ENCODE assay signal across 16 cellular contexts in genomic region chr19:51621178-51621577, GRCh38. TPM values are rescaled to one million over a fixed set of nuclear protein-coding genes. Genes with fewer than 3 reads are reported as not detected.
A peak's percentile ranks its signal among the peaks of the same experiment; 100 is the strongest.
DNase-seq lines count a peak whose midpoint lies in the region; ATAC-seq and FAIRE-seq lines count a peak whose summit lies in the region.
"Had no signal": no experiment of that assay in that cellular context is flagged by ENCODE, and none has a peak within 500 bp of the region (broad histone marks: within the 10 kb centered on the region; RNA-seq: fewer than 3 reads in every experiment).

No MANE protein-coding gene starts in this region.

- ATAC-seq in HG03159 (IDR thresholded peaks at IDR 0.05; ENCODE audit: unreplicated experiment) = peak; percentile 61
- peak; percentile 99 for ATAC-seq in stimulated activated memory B cell treated with anti-CD40 and anti-IgM and Interleukin-4, amounts not matched to agents 10 μg/mL and 1 μg/mL and 100 μg/mL, for 72 hours
- ATAC-seq in activated T-helper 17 cell treated with anti-CD3 and anti-CD28 coated beads, Interleukin-2, amount 50 U/mL, for 72 hours (replicated peaks) = no peak
- ATAC-seq in HG02623 (IDR thresholded peaks at IDR 0.05; ENCODE audit: unreplicated experiment) = no peak

- FAIRE-seq in GM18507 (lab: Jason Lieb, UNC) = peak; percentile 94
- FAIRE-seq: small intestine had no signal

- intact Hi-C loops in activated T-helper 1 cell treated with anti-CD3 and anti-CD28 coated beads, Interleukin-12 subunit alpha, Interleukin-12 subunit beta, Interleukin-2, Interleukin-4 antibody, amounts not matched to agents 30 ng/mL and 10 ng/mL and 1 ng/mL, durations not matched to agents 14 hours and 24 hours and 36 hours (cut with micrococcal nuclease) = no loop called here

- no peaks in the 10 kb centered on the region for H3K9me3 Mint-ChIP-seq in stimulated activated memory B cell treated with anti-CD40 and anti-IgM and Interleukin-4, amounts not matched to agents 10 μg/mL and 1 μg/mL and 100 μg/mL, for 72 hours
- no peaks in the 10 kb centered on the region for H3K9me3 Mint-ChIP-seq in activated T-helper 17 cell treated with anti-CD3 and anti-CD28 coated beads, Interleukin-2, amount 50 U/mL, for 72 hours
- H3K9me3 Mint-ChIP-seq in activated T-helper 1 cell treated with anti-CD3 and anti-CD28 coated beads, Interleukin-12 subunit alpha, Interleukin-12 subunit beta, Interleukin-2, Interleukin-4 antibody, amounts not matched to agents 30 ng/mL and 10 ng/mL and 1 ng/mL, durations not matched to agents 14 hours and 24 hours and 36 hours = no peaks in the 10 kb centered on the region
- H3K9me3 Mint-ChIP-seq: activated CD4-positive, alpha-beta T cell treated with anti-CD3 and anti-CD28 coated beads, Interleukin-2, amount 10 ng/mL, durations not matched to agents 7 days and 5 days had no signal

- peaks cover 69% of the 10 kb centered on the region for H3K4me1 Mint-ChIP-seq in stimulated activated memory B cell treated with anti-CD40 and anti-IgM and Interleukin-4, amounts not matched to agents 10 μg/mL and 1 μg/mL and 100 μg/mL, for 72 hours
- no peaks in the 10 kb centered on the region for H3K4me1 Mint-ChIP-seq in activated T-helper 17 cell treated with anti-CD3 and anti-CD28 coated beads, Interleukin-2, amount 50 U/mL, for 72 hours
- H3K4me1 Mint-ChIP-seq in activated T-helper 1 cell treated with anti-CD3 and anti-CD28 coated beads, Interleukin-12 subunit alpha, Interleukin-12 subunit beta, Interleukin-2, Interleukin-4 antibody, amounts not matched to agents 30 ng/mL and 10 ng/mL and 1 ng/mL, durations not matched to agents 14 hours and 24 hours and 36 hours (ENCODE audit: low read depth) = no peaks in the 10 kb centered on the region

- peaks cover 68% of the 10 kb centered on the region for H3K36me3 Mint-ChIP-seq in stimulated activated memory B cell treated with anti-CD40 and anti-IgM and Interleukin-4, amounts not matched to agents 10 μg/mL and 1 μg/mL and 100 μg/mL, for 72 hours
- no peaks in the 10 kb centered on the region for H3K36me3 Mint-ChIP-seq in activated T-helper 17 cell treated with anti-CD3 and anti-CD28 coated beads, Interleukin-2, amount 50 U/mL, for 72 hours (ENCODE audit: low read depth)
- no peaks in the 10 kb centered on the region for H3K36me3 Mint-ChIP-seq in activated T-helper 1 cell treated with anti-CD3 and anti-CD28 coated beads, Interleukin-12 subunit alpha, Interleukin-12 subunit beta, Interleukin-2, Interleukin-4 antibody, amounts not matched to agents 30 ng/mL and 10 ng/mL and 1 ng/mL, durations not matched to agents 14 hours and 24 hours and 36 hours (ENCODE audit: low read depth)

- no peaks in the 10 kb centered on the region for H3K27me3 Mint-ChIP-seq in stimulated activated memory B cell treated with anti-CD40 and anti-IgM and Interleukin-4, amounts not matched to agents 10 μg/mL and 1 μg/mL and 100 μg/mL, for 72 hours
- peaks cover 40% of the 10 kb centered on the region for H3K27me3 Mint-ChIP-seq in activated T-helper 17 cell treated with anti-CD3 and anti-CD28 coated beads, Interleukin-2, amount 50 U/mL, for 72 hours
- H3K27me3 Mint-ChIP-seq in activated T-helper 1 cell treated with anti-CD3 and anti-CD28 coated beads, Interleukin-12 subunit alpha, Interleukin-12 subunit beta, Interleukin-2, Interleukin-4 antibody, amounts not matched to agents 30 ng/mL and 10 ng/mL and 1 ng/mL, durations not matched to agents 14 hours and 24 hours and 36 hours (ENCODE audit: insufficient read depth) = peaks cover 2% of the 10 kb centered on the region

- peak overlapping the region; percentile 31 for H3K27ac Mint-ChIP-seq in stimulated activated memory B cell treated with anti-CD40 and anti-IgM and Interleukin-4, amounts not matched to agents 10 μg/mL and 1 μg/mL and 100 μg/mL, for 72 hours
- no peak overlapping the region for H3K27ac Mint-ChIP-seq in activated T-helper 17 cell treated with anti-CD3 and anti-CD28 coated beads, Interleukin-2, amount 50 U/mL, for 72 hours
- H3K27ac Mint-ChIP-seq in activated T-helper 1 cell treated with anti-CD3 and anti-CD28 coated beads, Interleukin-12 subunit alpha, Interleukin-12 subunit beta, Interleukin-2, Interleukin-4 antibody, amounts not matched to agents 30 ng/mL and 10 ng/mL and 1 ng/mL, durations not matched to agents 14 hours and 24 hours and 36 hours = no peak overlapping the region
- H3K27ac Mint-ChIP-seq: activated CD4-positive, alpha-beta T cell treated with anti-CD3 and anti-CD28 coated beads, Interleukin-2, amount 10 ng/mL, durations not matched to agents 7 days and 5 days had no signal

- DNase-seq in GM18507 (ENCODE audit: extremely low spot score, insufficient read length, low read depth) = peak; percentile 50
- peak; percentile 62 for DNase-seq in OCI-M1 (lab: John Stamatoyannopoulos, UW)
- DNase-seq in activated T-helper 1 cell treated with anti-CD3 and anti-CD28 coated beads, Interleukin-12 subunit alpha, Interleukin-12 subunit beta, Interleukin-2, Interleukin-4 antibody, amounts not matched to agents 30 ng/mL and 10 ng/mL and 1 ng/mL, durations not matched to agents 14 hours and 24 hours and 36 hours (ENCODE audit: low spot score) = no peak
- DNase-seq: activated CD4-positive, alpha-beta T cell treated with anti-CD3 and anti-CD28 coated beads, Interleukin-2, amount 10 ng/mL, durations not matched to agents 7 days and 5 days; anterior cingulate cortex; Caco-2; dermis blood vessel endothelial cell; esophagus squamous epithelium; lower lobe of right lung; NCI-H2029; small intestine; T-helper 1 cell had no signal

- H3K4me3 Mint-ChIP-seq in stimulated activated memory B cell treated with anti-CD40 and anti-IgM and Interleukin-4, amounts not matched to agents 10 μg/mL and 1 μg/mL and 100 μg/mL, for 72 hours = no peak overlapping the region
- H3K4me3 Mint-ChIP-seq in activated T-helper 17 cell treated with anti-CD3 and anti-CD28 coated beads, Interleukin-2, amount 50 U/mL, for 72 hours = no peak overlapping the region
- H3K4me3 Mint-ChIP-seq in activated T-helper 1 cell treated with anti-CD3 and anti-CD28 coated beads, Interleukin-12 subunit alpha, Interleukin-12 subunit beta, Interleukin-2, Interleukin-4 antibody, amounts not matched to agents 30 ng/mL and 10 ng/mL and 1 ng/mL, durations not matched to agents 14 hours and 24 hours and 36 hours = no peak overlapping the region
- H3K4me3 Mint-ChIP-seq: activated CD4-positive, alpha-beta T cell treated with anti-CD3 and anti-CD28 coated beads, Interleukin-2, amount 10 ng/mL, durations not matched to agents 7 days and 5 days had no signal

RNA-seq across cellular contexts. Expression of gene SIGLEC5, which starts 9.0 kb away (rescaled TPM):
- total RNA-seq in activated T-helper 17 cell treated with anti-CD3 and anti-CD28 coated beads, Interleukin-2, amount 50 U/mL, for 72 hours = not detected
- total RNA-seq in activated T-helper 1 cell treated with anti-CD3 and anti-CD28 coated beads, Interleukin-12 subunit alpha, Interleukin-12 subunit beta, Interleukin-2, Interleukin-4 antibody, amounts not matched to agents 30 ng/mL and 10 ng/mL and 1 ng/mL, durations not matched to agents 14 hours and 24 hours and 36 hours = not detected in 2 replicates
- total RNA-seq: activated CD4-positive, alpha-beta T cell treated with anti-CD3 and anti-CD28 coated beads, Interleukin-2, amount 10 ng/mL, durations not matched to agents 7 days and 5 days; Caco-2; dermis blood vessel endothelial cell had no signal

RNA-seq across cellular contexts. Expression of gene SIGLEC14, which starts 25.4 kb away (rescaled TPM):
- not detected for total RNA-seq in activated T-helper 17 cell treated with anti-CD3 and anti-CD28 coated beads, Interleukin-2, amount 50 U/mL, for 72 hours
- not detected in 2 replicates for total RNA-seq in activated T-helper 1 cell treated with anti-CD3 and anti-CD28 coated beads, Interleukin-12 subunit alpha, Interleukin-12 subunit beta, Interleukin-2, Interleukin-4 antibody, amounts not matched to agents 30 ng/mL and 10 ng/mL and 1 ng/mL, durations not matched to agents 14 hours and 24 hours and 36 hours
- total RNA-seq: activated CD4-positive, alpha-beta T cell treated with anti-CD3 and anti-CD28 coated beads, Interleukin-2, amount 10 ng/mL, durations not matched to agents 7 days and 5 days; Caco-2; dermis blood vessel endothelial cell had no signal

RNA-seq across cellular contexts. Expression of gene ZNF175, which starts 50.1 kb away (rescaled TPM):
- 10 to 100 TPM in 1 of 2 donors, 1 to 10 TPM in 1; 8.0 to 16.9 TPM for total RNA-seq in activated T-helper 17 cell treated with anti-CD3 and anti-CD28 coated beads, Interleukin-2, amount 50 U/mL, for 72 hours
- 7.9 and 8.4 TPM in 2 replicates for total RNA-seq in activated T-helper 1 cell treated with anti-CD3 and anti-CD28 coated beads, Interleukin-12 subunit alpha, Interleukin-12 subunit beta, Interleukin-2, Interleukin-4 antibody, amounts not matched to agents 30 ng/mL and 10 ng/mL and 1 ng/mL, durations not matched to agents 14 hours and 24 hours and 36 hours

Comparison
In these comparisons a context has a peak if more than half of its experiments do, and no peak if none do; other contexts are left out.
1. ATAC-seq: peak in HG03159 (single experiment) and stimulated activated memory B cell treated with anti-CD40 and anti-IgM and Interleukin-4, amounts not matched to agents 10 μg/mL and 1 μg/mL and 100 μg/mL, for 72 hours (single experiment); none in activated T-helper 17 cell treated with anti-CD3 and anti-CD28 coated beads, Interleukin-2, amount 50 U/mL, for 72 hours (single experiment) and HG02623 (single experiment).